In the genomic region with DNA sequence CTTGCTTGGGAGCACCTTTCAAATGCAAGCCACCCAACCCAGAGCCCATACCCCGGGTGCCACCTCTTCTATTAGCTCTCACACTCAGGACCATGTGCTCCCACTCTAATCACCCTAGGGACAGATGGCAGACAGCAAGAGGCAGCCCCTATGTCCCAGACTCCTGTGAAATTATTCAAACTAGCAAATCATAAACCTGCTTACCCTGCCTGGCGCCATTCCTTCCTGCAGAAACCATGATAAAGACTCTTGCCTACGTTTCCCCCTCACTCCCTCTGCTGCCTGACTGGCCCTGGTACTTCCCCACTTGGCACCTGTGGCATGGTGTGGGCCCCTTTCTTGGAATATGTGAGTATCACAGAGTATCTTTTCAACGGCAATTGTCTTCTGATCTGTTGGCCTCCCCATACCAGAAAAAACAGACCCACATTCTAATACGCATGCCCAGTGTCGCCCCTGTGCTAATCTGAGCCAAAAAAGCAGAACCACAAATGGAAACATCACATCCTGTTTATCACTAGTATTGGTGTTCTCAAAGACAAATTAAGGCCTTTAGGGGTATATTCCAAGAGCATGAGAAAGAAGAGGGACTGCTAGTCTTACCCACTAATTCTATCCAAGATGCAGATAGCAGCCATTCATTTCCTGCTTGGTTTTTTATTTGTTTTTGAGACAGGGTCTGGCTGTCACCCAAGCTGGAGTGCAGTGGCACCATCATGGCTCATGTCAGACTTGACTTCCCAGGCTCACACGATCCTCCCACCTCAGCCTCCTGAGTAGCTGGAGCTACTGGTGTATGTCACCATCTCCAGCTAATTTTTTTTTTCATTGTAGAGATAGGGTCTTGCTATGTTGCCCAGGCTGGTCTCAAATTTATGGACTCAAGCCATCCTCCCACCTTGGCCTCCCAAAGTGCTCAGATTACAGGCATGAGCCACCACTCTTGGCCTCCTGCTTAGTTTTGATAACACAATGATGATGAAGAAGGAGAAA, we compare ENCODE assay signal across 8 cellular contexts. TPM values are rescaled to one million over a fixed set of nuclear protein-coding genes. Genes with fewer than 3 reads are reported as not detected.
DNase-seq lines count a peak whose midpoint lies in the region; ATAC-seq lines count a peak whose summit lies in the region.
"Had no signal": no experiment of that assay in that cellular context is flagged by ENCODE, and none has a peak within 500 bp of the region (broad histone marks: within the 10 kb centered on the region; RNA-seq: fewer than 3 reads in every experiment).

No MANE protein-coding gene starts in this region.

- H3K36me3 Mint-ChIP-seq in activated CD4-positive, alpha-beta T cell treated with anti-CD3 and anti-CD28 coated beads for 36 hours (ENCODE audit: low read depth): no peaks in the 10 kb centered on the region
- H3K36me3 Mint-ChIP-seq in stimulated activated effector memory CD8-positive, alpha-beta T cell treated with anti-CD3 and anti-CD28 coated beads, Interleukin-12 subunit alpha, Interleukin-12 subunit beta, amount 100 ng/mL, for 72 hours: peaks cover 3% of the 10 kb centered on the region

- H3K4me1 Mint-ChIP-seq in activated CD4-positive, alpha-beta T cell treated with anti-CD3 and anti-CD28 coated beads for 36 hours: peaks cover 59% of the 10 kb centered on the region
- peaks cover 76% of the 10 kb centered on the region for H3K4me1 Mint-ChIP-seq in stimulated activated effector memory CD8-positive, alpha-beta T cell treated with anti-CD3 and anti-CD28 coated beads, Interleukin-12 subunit alpha, Interleukin-12 subunit beta, amount 100 ng/mL, for 72 hours

- intact Hi-C loops in activated CD4-positive, alpha-beta T cell treated with anti-CD3 and anti-CD28 coated beads for 36 hours (cut with DNase I, micrococcal nuclease): loop anchor here in 1 of 2 experiments (5.0 kb wide), 1 partner anchor 82 kb away; no protein-coding TSS in a partner anchor
- intact Hi-C loops in Right ventricle myocardium inferior (cut with DNase I): no loop called here

- H3K36me3 ChIP-seq in H7 (replicated peaks; ENCODE audit: control insufficient read depth, insufficient read depth, low read length): no peaks in the 10 kb centered on the region

- H3K27ac Mint-ChIP-seq in activated CD4-positive, alpha-beta T cell treated with anti-CD3 and anti-CD28 coated beads for 36 hours: peak overlapping the region; percentile 59
- H3K27ac Mint-ChIP-seq in stimulated activated effector memory CD8-positive, alpha-beta T cell treated with anti-CD3 and anti-CD28 coated beads, Interleukin-12 subunit alpha, Interleukin-12 subunit beta, amount 100 ng/mL, for 72 hours: peak overlapping the region; percentile 93

- no peaks in the 10 kb centered on the region for H3K27me3 Mint-ChIP-seq in activated CD4-positive, alpha-beta T cell treated with anti-CD3 and anti-CD28 coated beads for 36 hours

- no peaks in the 10 kb centered on the region for H3K9me3 Mint-ChIP-seq in activated CD4-positive, alpha-beta T cell treated with anti-CD3 and anti-CD28 coated beads for 36 hours (ENCODE audit: low read depth)
- H3K9me3 Mint-ChIP-seq in stimulated activated effector memory CD8-positive, alpha-beta T cell treated with anti-CD3 and anti-CD28 coated beads, Interleukin-12 subunit alpha, Interleukin-12 subunit beta, amount 100 ng/mL, for 72 hours: no peaks in the 10 kb centered on the region

- H3K4me3 ChIP-seq in H7 (ENCODE audit: insufficient read depth, low read depth, low read length): no peak overlapping the region

- POLR2A ChIA-PET in activated CD4-positive, alpha-beta T cell treated with anti-CD3 and anti-CD28 coated beads for 36 hours (lab: Charles Lee): no interaction called here

- DNase-seq in M059J (ENCODE audit: low read depth) (peak; percentile 39), cortex of kidney (lab: John Stamatoyannopoulos, UW) (no peak), Right ventricle myocardium inferior (ENCODE audit: missing footprints) (no peak), H7 (no peak)
- DNase-seq in activated CD4-positive, alpha-beta T cell treated with anti-CD3 and anti-CD28 coated beads for 36 hours: peak; percentile 70
- DNase-seq in central memory CD4-positive, alpha-beta T cell: peak; percentile 85
- no peak for DNase-seq in stimulated activated effector memory CD8-positive, alpha-beta T cell treated with anti-CD3 and anti-CD28 coated beads, Interleukin-12 subunit alpha, Interleukin-12 subunit beta, amount 100 ng/mL, for 72 hours (ENCODE audit: low spot score in 2 of 2)
- DNase-seq: kidney glomerular epithelial cell had no signal

- H3K27me3 ChIP-seq in H7 (ENCODE audit: control insufficient read depth, insufficient read depth, low read length): no peaks in the 10 kb centered on the region

- CTCF ChIA-PET in activated CD4-positive, alpha-beta T cell treated with anti-CD3 and anti-CD28 coated beads for 36 hours (lab: Charles Lee): interaction anchor here (1.1 kb wide), 1 partner anchor 29 kb away, joined by 3 read pairs; no protein-coding TSS in a partner anchor

- ATAC-seq in activated CD4-positive, alpha-beta T cell treated with anti-CD3 and anti-CD28 coated beads for 36 hours: peak; percentile 56
- ATAC-seq in stimulated activated effector memory CD8-positive, alpha-beta T cell treated with anti-CD3 and anti-CD28 coated beads, Interleukin-12 subunit alpha, Interleukin-12 subunit beta, amount 100 ng/mL, for 72 hours: peak; percentile 67
- no peak for ATAC-seq in Right ventricle myocardium inferior

- no peak overlapping the region for H3K4me3 Mint-ChIP-seq in activated CD4-positive, alpha-beta T cell treated with anti-CD3 and anti-CD28 coated beads for 36 hours
- peak overlapping the region; percentile 48 for H3K4me3 Mint-ChIP-seq in stimulated activated effector memory CD8-positive, alpha-beta T cell treated with anti-CD3 and anti-CD28 coated beads, Interleukin-12 subunit alpha, Interleukin-12 subunit beta, amount 100 ng/mL, for 72 hours

RNA-seq across cellular contexts. Expression of a gene that starts 44.1 kb away (rescaled TPM):
- total RNA-seq in M059J (2014; rRNA removed; shearing (Covaris generic)): 19.6 and 29.2 TPM in 2 replicates
- 10 to 100 TPM; 22.2 to 28.6 TPM for total RNA-seq in activated CD4-positive, alpha-beta T cell treated with anti-CD3 and anti-CD28 coated beads for 36 hours
- total RNA-seq in Right ventricle myocardium inferior: 4.0 TPM
- 16.2 and 17.4 TPM in 2 replicates for total RNA-seq in H7 (2014; rRNA removed; shearing (Covaris generic))

Comparison
In these comparisons a context has a peak if more than half of its experiments do, and no peak if none do; other contexts are left out.
1. DNase-seq: peak in M059J (single experiment), activated CD4-positive, alpha-beta T cell treated with anti-CD3 and anti-CD28 coated beads for 36 hours (single experiment) and central memory CD4-positive, alpha-beta T cell (single experiment); none in stimulated activated effector memory CD8-positive, alpha-beta T cell treated with anti-CD3 and anti-CD28 coated beads, Interleukin-12 subunit alpha, Interleukin-12 subunit beta, amount 100 ng/mL, for 72 hours (0 of 2), cortex of kidney (single experiment), Right ventricle myocardium inferior (single experiment) and H7 (single experiment).